In the genomic region with DNA sequence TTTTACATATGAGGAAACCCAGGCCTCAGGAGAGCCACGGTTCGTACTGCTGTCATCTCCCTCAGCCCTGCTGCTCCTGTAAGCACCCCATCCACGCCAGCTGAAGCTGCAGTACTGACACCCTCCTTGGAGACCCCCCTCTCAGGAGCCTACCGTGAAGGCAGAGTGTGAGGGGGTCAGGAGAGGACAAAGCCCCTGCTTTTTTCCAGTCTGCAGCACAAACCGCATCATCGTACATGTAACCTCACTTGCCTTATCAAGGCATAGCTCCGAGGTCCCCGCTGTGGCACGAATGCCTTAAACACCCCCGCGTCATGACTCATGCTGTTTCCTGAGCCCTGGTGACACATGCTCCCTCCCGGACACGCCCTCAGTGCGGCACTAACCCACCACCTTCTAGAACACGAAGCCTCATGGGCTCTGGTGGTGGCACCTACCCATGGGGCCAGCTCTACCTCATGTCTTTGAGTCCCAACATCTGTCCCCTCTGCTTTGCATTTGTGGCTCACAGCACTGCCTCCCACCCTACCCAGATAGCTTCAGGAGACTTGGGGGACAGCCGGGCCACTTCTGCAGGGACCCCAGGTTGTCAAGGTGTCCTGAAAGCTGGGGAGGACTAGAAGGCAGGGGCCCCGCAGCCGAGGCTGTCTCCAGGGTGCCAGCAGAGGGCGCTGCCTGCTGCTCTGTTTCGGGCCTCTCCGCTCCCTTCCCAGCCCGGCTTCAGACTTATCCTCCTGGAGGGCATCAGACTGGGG, we compare ENCODE assay signal across 8 cellular contexts. TPM values are rescaled to one million over a fixed set of nuclear protein-coding genes. Genes with fewer than 3 reads are reported as not detected.
DNase-seq lines count a peak whose midpoint lies in the region; ATAC-seq and TF ChIP-seq lines count a peak whose summit lies in the region.

No MANE protein-coding gene starts in this region.

- H3K36me3 Mint-ChIP-seq in activated CD4-positive, alpha-beta memory T cell treated with anti-CD3 and anti-CD28 coated beads for 36 hours: peaks cover 30% of the 10 kb centered on the region

- H3K36me3 ChIP-seq in mucosa of stomach (ENCODE audit: control insufficient read depth, insufficient read depth, low read length): no peaks in the 10 kb centered on the region

- H3K27me3 ChIP-seq in mucosa of stomach (ENCODE audit: control insufficient read depth, insufficient read depth, low read length): no peaks in the 10 kb centered on the region

- CTCF ChIA-PET in AG04449 (lab: Yijun Ruan, JAX): interaction anchor here (0.7 to 5.4 kb wide), 23 partner anchors 10 to 148 kb away, joined by 3 to 37 read pairs (median 9); a partner anchor contains a TSS
- CTCF ChIA-PET in activated CD4-positive, alpha-beta memory T cell treated with anti-CD3 and anti-CD28 coated beads for 36 hours (lab: Charles Lee): interaction anchor here (0.7 to 22.4 kb wide), 17 partner anchors 9 to 186 kb away, joined by 3 to 886 read pairs (median 4); a partner anchor contains a TSS

- peak; percentile 26 for ATAC-seq in GM19351 (IDR thresholded peaks at IDR 0.05; ENCODE audit: unreplicated experiment)
- no peak for ATAC-seq in GM19023 (IDR thresholded peaks at IDR 0.05; ENCODE audit: unreplicated experiment)

- H3K9me3 ChIP-seq in mucosa of stomach (ENCODE audit: control insufficient read depth, low read length): no peaks in the 10 kb centered on the region

- intact Hi-C loops in activated CD4-positive, alpha-beta memory T cell treated with anti-CD3 and anti-CD28 coated beads for 36 hours (cut with micrococcal nuclease): loop anchor here (1.0 to 10.0 kb wide), 4 partner anchors 8 to 410 kb away; a partner anchor contains a TSS

- POLR2A ChIA-PET in AG04449 (lab: Yijun Ruan, JAX): interaction anchor here (1.0 to 1.5 kb wide), 2 partner anchors 9 to 147 kb away, joined by 3 to 7 read pairs; a partner anchor contains a TSS
- POLR2A ChIA-PET in activated CD4-positive, alpha-beta memory T cell treated with anti-CD3 and anti-CD28 coated beads for 36 hours (lab: Charles Lee): interaction anchor here (0.8 to 7.9 kb wide), 7 partner anchors 10 to 115 kb away, joined by 3 to 100 read pairs (median 15); a partner anchor contains a TSS

- peak overlapping the region; percentile 98 for H3K27ac Mint-ChIP-seq in activated CD4-positive, alpha-beta memory T cell treated with anti-CD3 and anti-CD28 coated beads for 36 hours

- H3K4me3 Mint-ChIP-seq in activated CD4-positive, alpha-beta memory T cell treated with anti-CD3 and anti-CD28 coated beads for 36 hours: peak overlapping the region; percentile 68

- DNase-seq in AG04449 (ENCODE audit: low read depth, low spot score) (peak; percentile 69), NCI-H82 (lab: John Stamatoyannopoulos, UW) (peak; percentile 81)
- peak; percentile 98 for DNase-seq in activated CD4-positive, alpha-beta memory T cell treated with anti-CD3 and anti-CD28 coated beads for 36 hours
- peak; percentile 94 for DNase-seq in effector CD4-positive, alpha-beta T cell
- peak; percentile 95 to 97 for DNase-seq in stimulated activated CD8-positive, alpha-beta memory T cell treated with anti-CD3 and anti-CD28 coated beads, Interleukin-4, amount 100 ng/mL, for 4 hours (ENCODE audit: low read depth in 2 of 2, low spot score in 1 of 2)

- H3K4me1 Mint-ChIP-seq in activated CD4-positive, alpha-beta memory T cell treated with anti-CD3 and anti-CD28 coated beads for 36 hours (ENCODE audit: low read depth): peaks cover 90% of the 10 kb centered on the region

- H3K4me3 ChIP-seq in AG04449 (ENCODE audit: low read depth, low read length) (no peak overlapping the region; the same call in 1 of the 2 replicates), mucosa of stomach (ENCODE audit: low read length) (no peak overlapping the region)

- H3K9ac ChIP-seq in mucosa of stomach (ENCODE audit: low read length): peak overlapping the region; percentile 3

- TF ChIP-seq CTCF in AG04449 (IDR thresholded peaks at IDR 0.05; ENCODE audit: insufficient read depth, low read length, missing control alignments): peak; percentile 85

- H3K4me1 ChIP-seq in mucosa of stomach (ENCODE audit: control insufficient read depth, insufficient read depth, low read length): peaks cover 67% of the 10 kb centered on the region

- no peaks in the 10 kb centered on the region for H3K27me3 Mint-ChIP-seq in activated CD4-positive, alpha-beta memory T cell treated with anti-CD3 and anti-CD28 coated beads for 36 hours

- no peaks in the 10 kb centered on the region for H3K9me3 Mint-ChIP-seq in activated CD4-positive, alpha-beta memory T cell treated with anti-CD3 and anti-CD28 coated beads for 36 hours

RNA-seq across cellular contexts. Expression of a gene that starts 4.9 kb away (rescaled TPM):
- total RNA-seq in activated CD4-positive, alpha-beta memory T cell treated with anti-CD3 and anti-CD28 coated beads for 36 hours: 100 to 1,000 TPM; 305 to 320 TPM

RNA-seq across cellular contexts. Expression of a gene that starts 21.7 kb away (rescaled TPM):
- 10 to 100 TPM; 24.5 to 26.1 TPM for total RNA-seq in activated CD4-positive, alpha-beta memory T cell treated with anti-CD3 and anti-CD28 coated beads for 36 hours

RNA-seq across cellular contexts. Expression of a gene that starts 33.0 kb away (rescaled TPM):
- 100 to 1,000 TPM; 261 to 291 TPM for total RNA-seq in activated CD4-positive, alpha-beta memory T cell treated with anti-CD3 and anti-CD28 coated beads for 36 hours

RNA-seq across cellular contexts. Expression of a gene that starts 50.8 kb away (rescaled TPM):
- total RNA-seq in activated CD4-positive, alpha-beta memory T cell treated with anti-CD3 and anti-CD28 coated beads for 36 hours: 10 to 100 TPM; 30.3 to 32.6 TPM
